Comparison of ENCODE assay signal across 8 cellular contexts in the genomic region with DNA sequence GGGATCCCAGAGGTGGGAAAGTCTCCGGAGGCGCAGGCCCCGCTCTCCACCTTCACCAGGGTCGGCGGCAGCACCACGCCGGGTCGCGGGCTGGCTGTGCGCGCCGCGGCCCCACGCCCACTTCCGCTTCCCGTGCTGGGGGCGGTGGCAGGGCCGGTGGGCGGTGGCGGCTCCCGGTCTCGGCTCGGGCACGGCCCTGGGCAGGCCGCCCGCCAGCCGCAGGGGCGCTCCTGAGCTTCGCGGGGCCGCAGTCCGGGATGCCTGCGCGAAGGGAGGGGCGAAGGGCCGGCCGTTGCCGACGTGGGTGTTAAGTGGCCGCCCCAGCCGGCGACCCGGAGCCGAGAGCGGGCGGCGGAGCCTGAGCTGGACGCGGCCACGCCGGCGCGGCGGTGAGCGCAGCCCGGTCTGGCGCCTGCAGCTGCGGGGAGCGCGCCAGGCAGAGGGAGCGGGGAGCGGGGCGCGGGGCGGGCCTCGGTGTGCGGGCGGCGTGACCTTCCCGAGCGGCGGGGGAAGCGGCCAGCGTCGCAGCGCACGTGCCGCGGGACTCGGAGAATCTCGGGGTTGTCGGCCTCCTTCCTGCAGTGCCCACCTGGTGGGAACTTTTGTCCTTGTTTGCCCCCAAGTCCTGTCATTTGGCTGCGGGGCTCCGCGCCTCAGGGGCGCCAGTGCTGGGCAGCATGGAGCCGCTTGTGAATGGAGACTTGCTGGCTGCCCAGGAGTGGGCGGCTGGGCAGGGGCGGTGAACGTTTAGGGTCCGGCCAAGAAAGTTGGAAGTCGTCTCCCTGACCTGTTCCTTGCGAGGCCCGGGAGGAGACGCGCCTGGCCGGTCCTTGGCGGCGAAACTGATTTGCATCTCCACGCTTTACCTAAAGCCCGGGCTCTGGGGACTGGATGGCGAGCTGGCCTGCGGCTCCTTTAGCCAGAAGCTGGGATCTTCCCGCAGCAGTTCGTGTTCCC. TPM values are rescaled to one million over a fixed set of nuclear protein-coding genes. Genes with fewer than 3 reads are reported as not detected.
DNase-seq lines count a peak whose midpoint lies in the region; ATAC-seq and TF ChIP-seq lines count a peak whose summit lies in the region.

A gene (plus strand): TSS at position 337 of the 957 bp plus-strand sequence. CDS start 3,616 bp downstream, outside the sequence.

- DNase-seq in AG04450 (ENCODE audit: low read depth, low spot score): peak; percentile 46
- DNase-seq in NCI-H2227 treated with DMSO at 0.1 percent for 48 hours (lab: John Stamatoyannopoulos, UW): peak; percentile 27
- DNase-seq in activated CD4-positive, alpha-beta T cell treated with anti-CD3 and anti-CD28 coated beads for 4 hours: peak; percentile 62 to 75
- peak; percentile 24 for DNase-seq in cortex of kidney (lab: John Stamatoyannopoulos, UW)
- DNase-seq in left kidney (ENCODE audit: low read depth, low spot score): peak; percentile 95
- DNase-seq in stimulated activated CD4-positive, alpha-beta T cell treated with anti-CD3 and anti-CD28 coated beads, Interleukin-2, amount 100 ng/mL, for 24 hours: peak; percentile 72 to 83

- H3K9me3 ChIP-seq in AG04450 (ENCODE audit: control insufficient read depth, insufficient read depth, low read length): no peaks in the 10 kb centered on the region

- ATAC-seq in GM18519 (IDR thresholded peaks at IDR 0.05; ENCODE audit: low FRiP score, unreplicated experiment) (peak; percentile 72), HG03025 (IDR thresholded peaks at IDR 0.05; ENCODE audit: low FRiP score, unreplicated experiment) (peak; percentile 86)

- no peaks in the 10 kb centered on the region for H3K27me3 ChIP-seq in AG04450 (ENCODE audit: control insufficient read depth, insufficient read depth, low read length)

- CTCF ChIA-PET in AG04450 (lab: Charles Lee): interaction anchor here (0.7 to 2.0 kb wide), 5 partner anchors 13 to 265 kb away, joined by 3 to 7 read pairs (median 4); no protein-coding TSS in a partner anchor

- POLR2A ChIA-PET in AG04450 (lab: Yijun Ruan, JAX): interaction anchor here (0.6 to 1.5 kb wide), 2 partner anchors 56 to 132 kb away, joined by 6 to 7 read pairs; no protein-coding TSS in a partner anchor

- 0 out of 2 replicates have a peak, but pooled peaks have one; percentile 5 for TF ChIP-seq CTCF in AG04450 (IDR thresholded peaks at IDR 0.05; ENCODE audit: low read depth, low read length)

- H3K27ac ChIP-seq in AG04450 (ENCODE audit: low read depth, low read length): peak within 1 kb of the TSS; percentile 65

- H3K4me3 ChIP-seq in AG04450 (ENCODE audit: low read depth, low read length): peak within 1 kb of the TSS; percentile 74

RNA-seq across cellular contexts. Expression of the gene that starts here (rescaled TPM):
- polyA plus RNA-seq in AG04450 (2011; rRNA removed): 8.1 and 9.9 TPM in 2 replicates
- polyA minus RNA-seq in AG04450 (2011; rRNA and poly(A)+ RNA removed): 14.8 and 20.0 TPM in 2 replicates

Comparison
In these comparisons a context has a peak if more than half of its experiments do, and no peak if none do; other contexts are left out.
1. Peak in every context shown above with its lines: DNase-seq, ATAC-seq, H3K4me3 ChIP-seq and H3K27ac ChIP-seq.
2. DNase-seq: peak in every context shown above with its lines; median percentile 95 in left kidney; 78 in stimulated activated CD4-positive, alpha-beta T cell treated with anti-CD3 and anti-CD28 coated beads, Interleukin-2, amount 100 ng/mL, for 24 hours; 68 in activated CD4-positive, alpha-beta T cell treated with anti-CD3 and anti-CD28 coated beads for 4 hours; 46 in AG04450; 27 in NCI-H2227 treated with DMSO at 0.1 percent for 48 hours; 24 in cortex of kidney.